ENCODE assay signal across 1 cellular context in the genomic region with DNA sequence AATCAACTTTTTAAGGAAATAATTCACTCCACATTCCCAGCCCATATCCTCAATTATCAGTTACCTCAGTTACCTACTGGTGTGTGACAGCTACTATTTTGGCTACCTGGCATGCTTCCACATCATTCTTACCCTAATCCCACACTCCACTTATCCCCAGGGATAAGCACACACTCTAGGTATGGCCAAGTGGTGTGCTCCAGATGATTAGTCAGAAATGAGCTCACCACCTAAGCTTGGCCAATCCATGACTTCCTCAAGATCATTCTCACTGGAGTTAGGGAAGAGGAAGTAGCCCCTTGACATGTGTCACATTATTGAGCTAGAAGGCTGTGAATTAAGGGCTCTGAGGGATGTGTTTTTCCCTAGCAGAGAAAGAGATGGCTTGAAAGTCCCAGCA.
TF ChIP-seq lines count a peak whose summit lies in the region.

No MANE protein-coding gene starts in this region.

TF ChIP-seq in SK-N-SH, 30 proteins besides CTCF, POLR2A, EP300 and RAD21 (continued from another document):
- TF ChIP-seq, protein P1, sequence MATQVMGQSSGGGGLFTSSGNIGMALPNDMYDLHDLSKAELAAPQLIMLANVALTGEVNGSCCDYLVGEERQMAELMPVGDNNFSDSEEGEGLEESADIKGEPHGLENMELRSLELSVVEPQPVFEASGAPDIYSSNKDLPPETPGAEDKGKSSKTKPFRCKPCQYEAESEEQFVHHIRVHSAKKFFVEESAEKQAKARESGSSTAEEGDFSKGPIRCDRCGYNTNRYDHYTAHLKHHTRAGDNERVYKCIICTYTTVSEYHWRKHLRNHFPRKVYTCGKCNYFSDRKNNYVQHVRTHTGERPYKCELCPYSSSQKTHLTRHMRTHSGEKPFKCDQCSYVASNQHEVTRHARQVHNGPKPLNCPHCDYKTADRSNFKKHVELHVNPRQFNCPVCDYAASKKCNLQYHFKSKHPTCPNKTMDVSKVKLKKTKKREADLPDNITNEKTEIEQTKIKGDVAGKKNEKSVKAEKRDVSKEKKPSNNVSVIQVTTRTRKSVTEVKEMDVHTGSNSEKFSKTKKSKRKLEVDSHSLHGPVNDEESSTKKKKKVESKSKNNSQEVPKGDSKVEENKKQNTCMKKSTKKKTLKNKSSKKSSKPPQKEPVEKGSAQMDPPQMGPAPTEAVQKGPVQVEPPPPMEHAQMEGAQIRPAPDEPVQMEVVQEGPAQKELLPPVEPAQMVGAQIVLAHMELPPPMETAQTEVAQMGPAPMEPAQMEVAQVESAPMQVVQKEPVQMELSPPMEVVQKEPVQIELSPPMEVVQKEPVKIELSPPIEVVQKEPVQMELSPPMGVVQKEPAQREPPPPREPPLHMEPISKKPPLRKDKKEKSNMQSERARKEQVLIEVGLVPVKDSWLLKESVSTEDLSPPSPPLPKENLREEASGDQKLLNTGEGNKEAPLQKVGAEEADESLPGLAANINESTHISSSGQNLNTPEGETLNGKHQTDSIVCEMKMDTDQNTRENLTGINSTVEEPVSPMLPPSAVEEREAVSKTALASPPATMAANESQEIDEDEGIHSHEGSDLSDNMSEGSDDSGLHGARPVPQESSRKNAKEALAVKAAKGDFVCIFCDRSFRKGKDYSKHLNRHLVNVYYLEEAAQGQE (IDR thresholded peaks at IDR 0.05; ENCODE audit: low read depth, low read length): no peak
- TF ChIP-seq NRF1 (IDR thresholded peaks at IDR 0.05; ENCODE audit: low read depth, low read length) (no peak), RFX5 (IDR thresholded peaks at IDR 0.05; ENCODE audit: low read length) (no peak), JUND (IDR thresholded peaks at IDR 0.05) (no peak)
- TF ChIP-seq, protein P2, sequence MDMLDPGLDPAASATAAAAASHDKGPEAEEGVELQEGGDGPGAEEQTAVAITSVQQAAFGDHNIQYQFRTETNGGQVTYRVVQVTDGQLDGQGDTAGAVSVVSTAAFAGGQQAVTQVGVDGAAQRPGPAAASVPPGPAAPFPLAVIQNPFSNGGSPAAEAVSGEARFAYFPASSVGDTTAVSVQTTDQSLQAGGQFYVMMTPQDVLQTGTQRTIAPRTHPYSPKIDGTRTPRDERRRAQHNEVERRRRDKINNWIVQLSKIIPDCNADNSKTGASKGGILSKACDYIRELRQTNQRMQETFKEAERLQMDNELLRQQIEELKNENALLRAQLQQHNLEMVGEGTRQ (IDR thresholded peaks at IDR 0.05; ENCODE audit: borderline replicate concordance, low read depth, low read length): no peak
